Comparison of ENCODE assay signal across 8 cellular contexts in the genomic region with DNA sequence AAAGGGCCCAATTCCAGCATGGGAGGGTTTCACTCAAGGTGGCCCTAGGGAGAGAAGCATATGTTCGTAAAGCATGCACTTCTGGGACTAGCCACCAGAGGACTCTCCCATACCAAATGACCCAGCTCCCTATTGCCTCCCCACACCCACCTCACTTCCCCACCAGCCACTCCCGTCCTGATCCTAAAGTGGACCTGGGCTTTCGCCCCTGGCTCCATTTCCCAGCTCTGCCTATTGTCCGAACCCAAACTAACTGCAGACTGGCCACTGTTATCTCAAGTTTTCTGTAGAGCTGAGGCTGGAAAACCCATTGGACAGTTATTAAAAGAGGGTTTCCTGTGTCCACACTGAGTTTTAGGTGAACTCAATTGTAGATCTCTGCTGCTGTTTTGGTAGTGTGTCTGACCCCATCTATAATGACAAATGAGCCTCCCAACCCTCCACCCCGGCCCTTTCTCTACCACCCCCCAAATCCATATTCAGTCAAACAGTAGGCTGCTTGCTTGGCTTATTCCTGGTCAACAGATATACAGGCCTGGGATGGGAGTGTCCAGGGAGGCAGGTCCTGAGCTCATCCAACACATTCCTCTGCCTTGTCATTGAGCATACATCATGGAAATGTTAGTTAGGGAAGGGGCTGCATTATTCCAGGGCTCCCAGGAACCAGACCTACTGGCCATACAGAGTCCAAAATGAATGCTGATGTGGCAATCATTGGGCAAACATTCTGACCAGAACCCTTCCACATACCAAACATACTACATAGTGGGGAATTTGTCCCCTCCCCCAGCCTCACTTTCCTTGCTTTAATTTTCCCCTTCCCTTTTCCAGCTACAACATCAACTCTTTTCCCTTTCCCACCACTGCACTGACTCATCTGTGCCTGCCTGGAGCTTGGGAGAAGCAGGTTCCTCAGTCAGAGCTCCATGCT. TPM values are rescaled to one million over a fixed set of nuclear protein-coding genes. Genes with fewer than 3 reads are reported as not detected.
DNase-seq lines count a peak whose midpoint lies in the region; ATAC-seq and TF ChIP-seq lines count a peak whose summit lies in the region.

No MANE protein-coding gene starts in this region.

- peak; percentile 77 for ATAC-seq in Right ventricle myocardium inferior
- ATAC-seq in HCT116, result peak; percentile 94
- ATAC-seq in T-cell (replicated peaks in 1 of 4), result peak in 3 of 4 experiments; percentile 38 to 49 (median 48)
- ATAC-seq in thoracic aorta (ENCODE audit: insufficient number of reproducible peaks, low FRiP score, low read depth), result peak; percentile 89

- H3K27me3 ChIP-seq in HCT116 (ENCODE audit: insufficient read depth, low read length) (no peaks in the 10 kb centered on the region), Loucy (ENCODE audit: insufficient read depth, low read length, poor library complexity, severe bottlenecking) (no peaks in the 10 kb centered on the region), dorsolateral prefrontal cortex (no peaks in the 10 kb centered on the region), thoracic aorta (replicated peaks; ENCODE audit: insufficient read depth) (no peaks in the 10 kb centered on the region)

- no peaks in the 10 kb centered on the region for H3K4me1 Mint-ChIP-seq in T-cell

- no peaks in the 10 kb centered on the region for H3K36me3 ChIP-seq in HCT116 (ENCODE audit: control insufficient read depth in 1 of 2, insufficient read depth in 2 of 2, low read length in 2 of 2)
- no peaks in the 10 kb centered on the region for H3K36me3 ChIP-seq in Loucy (ENCODE audit: insufficient read depth, low read length)
- no peaks in the 10 kb centered on the region for H3K36me3 ChIP-seq in thoracic aorta

- H3F3A ChIP-seq in Loucy (ENCODE audit: low read depth), result no peaks in the 10 kb centered on the region

- TF ChIP-seq CTCF in HCT116 (IDR thresholded peaks at IDR 0.05 in 2 of 3, conservative IDR thresholded peaks at IDR 0.05 in 1 of 3; ENCODE audit: borderline replicate concordance in 1 of 3, insufficient read depth in 1 of 3, low read depth in 2 of 3, low read length in 2 of 3) (peak; percentile 90 to 96 (median 92)), Loucy (conservative IDR thresholded peaks at IDR 0.05; ENCODE audit: low read length) (peak; percentile 98), dorsolateral prefrontal cortex (IDR thresholded peaks at IDR 0.05 in 54 of 56, conservative IDR thresholded peaks at IDR 0.05 in 2 of 56; ENCODE audit: low read depth in 1 of 56, partially characterized antibody in 56 of 56) (peak; percentile 77 to 95 (median 88)), thoracic aorta (IDR thresholded peaks at IDR 0.05) (peak; percentile 95)

- peaks cover 8 to 24% of the 10 kb centered on the region in 2 donors for H3K27me3 Mint-ChIP-seq in T-cell

- DNase-seq in Right ventricle myocardium inferior (ENCODE audit: missing footprints) (no peak), cardiac septum (ENCODE audit: low spot score) (no peak), HCT116 (ENCODE audit: low read depth, low spot score) (peak; percentile 67), T-cell (peak in 14 of 34 experiments; percentile 4 to 21 (median 11)), dorsolateral prefrontal cortex (peak in 7 of 10 donors; percentile 52 to 75 (median 59)), medulla oblongata (ENCODE audit: extremely low spot score) (peak; percentile 81), thoracic aorta (ENCODE audit: low spot score) (peak; percentile 37)

- H3K9ac ChIP-seq in HCT116 (ENCODE audit: low read length) (no peak overlapping the region), Loucy (ENCODE audit: low read depth, low read length, poor library complexity, severe bottlenecking) (peak overlapping the region; percentile 50)

- TF ChIP-seq RAD21 in HCT116 (IDR thresholded peaks at IDR 0.05; ENCODE audit: low read depth), result peak; percentile 99

- BruUV-seq in HCT116 (replicated peaks; lab: Mats Ljungman, UMichigan), result no TSS peak

- H3K9me3 ChIP-seq in HCT116 (ENCODE audit: control insufficient read depth in 1 of 2, insufficient read depth in 1 of 2, low read depth in 1 of 2, low read length in 2 of 2) (no peaks in the 10 kb centered on the region), Loucy (ENCODE audit: insufficient read depth, low read depth, low read length) (no peaks in the 10 kb centered on the region), thoracic aorta (no peaks in the 10 kb centered on the region)

- H3K4me3 ChIP-seq in HCT116 (replicated peaks in 1 of 2; ENCODE audit: low read depth in 1 of 2, low read length in 2 of 2) (no peak overlapping the region), Loucy (ENCODE audit: low read length, poor library complexity, severe bottlenecking) (no peak overlapping the region), dorsolateral prefrontal cortex (no peak overlapping the region), thoracic aorta (no peak overlapping the region)

- H3K9me2 ChIP-seq in HCT116 (ENCODE audit: insufficient read depth) (no peaks in the 10 kb centered on the region), Loucy (replicated peaks; ENCODE audit: low read depth, low read length) (no peaks in the 10 kb centered on the region)

- TF ChIP-seq POLR2A in HCT116 (IDR thresholded peaks at IDR 0.05; ENCODE audit: borderline replicate concordance, extremely low read depth, insufficient read depth, insufficient read length), result no peak

- no peak overlapping the region for H3K27ac Mint-ChIP-seq in T-cell

- POLR2A ChIA-PET in HCT116 (lab: Charles Lee), result interaction anchor here (0.9 to 4.7 kb wide), 9 partner anchors 22 to 272 kb away, joined by 3 to 38 read pairs (median 5); partner anchors contain the start of gene ARHGAP29
- POLR2A ChIA-PET in T-cell (lab: Charles Lee), result no interaction called here

- no peaks in the 10 kb centered on the region for H3K9me3 Mint-ChIP-seq in T-cell

- RAD21 ChIA-PET in HCT116 (lab: Charles Lee; ENCODE audit: low non-redundant PET in 1 of 2, low total read pairs in 2 of 2, uncharacterized antibody in 2 of 2, unreplicated experiment in 2 of 2), result interaction anchor here (0.6 to 4.1 kb wide), 11 partner anchors 105 to 274 kb away, joined by 3 to 49 read pairs (median 4); partner anchors contain the start of gene ARHGAP29 (in 2 of the 2)

- no peaks in the 10 kb centered on the region for H3K36me3 Mint-ChIP-seq in T-cell

- H2AFZ ChIP-seq in HCT116 (ENCODE audit: low read depth, low read length, poor library complexity, severe bottlenecking) (peak overlapping the region; percentile 27), Loucy (ENCODE audit: low read length) (peak overlapping the region; percentile 79)

- intact Hi-C loops in Right ventricle myocardium inferior (cut with DNase I), result loop anchor here (1.0 to 10.0 kb wide), 6 partner anchors 35 to 403 kb away; partner anchors contain the start of gene ARHGAP29
- intact Hi-C loops in cardiac septum (cut with DNase I), result loop anchor here (1.0 to 5.0 kb wide), 4 partner anchors 17 to 274 kb away; partner anchors contain the start of gene ARHGAP29
- intact Hi-C loops in HCT116 (cut with micrococcal nuclease), result loop anchor here (1.0 to 10.0 kb wide), 4 partner anchors 123 to 275 kb away; partner anchors contain the start of gene ARHGAP29
- intact Hi-C loops in dorsolateral prefrontal cortex (cut with DNase I), result loop anchor here (5.0 to 10.0 kb wide), 3 partner anchors 173 to 403 kb away; partner anchors contain the start of gene ARHGAP29 (in 1 of the 2)

- H4K20me1 ChIP-seq in HCT116 (ENCODE audit: insufficient read depth) (no peaks in the 10 kb centered on the region), Loucy (ENCODE audit: insufficient read depth, low read length, poor library complexity, severe bottlenecking) (no peaks in the 10 kb centered on the region)

- CTCF ChIA-PET in HCT116 (lab: Charles Lee) (interaction anchor here (0.6 to 6.6 kb wide), 21 partner anchors 9 to 748 kb away, joined by 3 to 255 read pairs (median 5); no protein-coding TSS in a partner anchor), T-cell (lab: Charles Lee) (interaction anchor here (0.6 to 4.1 kb wide), 11 partner anchors 10 to 420 kb away, joined by 3 to 19 read pairs (median 4); no protein-coding TSS in a partner anchor)

- peaks cover 18 to 36% of the 10 kb centered on the region in 2 experiments for H3K4me1 ChIP-seq in HCT116 (ENCODE audit: control insufficient read depth in 1 of 2, insufficient read depth in 2 of 2, low read length in 2 of 2)
- peaks cover 51% of the 10 kb centered on the region for H3K4me1 ChIP-seq in Loucy (ENCODE audit: insufficient read depth, low read length, poor library complexity, severe bottlenecking)
- peaks cover 0 to 14% of the 10 kb centered on the region in 2 donors for H3K4me1 ChIP-seq in thoracic aorta (ENCODE audit: control insufficient read depth in 1 of 2, low read depth in 2 of 2)

- H3K4me3 Mint-ChIP-seq in T-cell, result no peak overlapping the region

- no peaks in the 10 kb centered on the region for H3K79me2 ChIP-seq in HCT116 (ENCODE audit: insufficient read depth, low read length)
- H3K79me2 ChIP-seq in Loucy (ENCODE audit: insufficient read depth, low read length), result no peaks in the 10 kb centered on the region

- H3K27ac ChIP-seq in HCT116 (ENCODE audit: low read depth, low read length) (no peak overlapping the region), dorsolateral prefrontal cortex (peak overlapping the region in 9 of 59 donors; percentile 5 to 61 (median 23)), thoracic aorta (no peak overlapping the region)

- H3K4me2 ChIP-seq in HCT116 (ENCODE audit: low read length), result peak overlapping the region; percentile 37
- peak overlapping the region; percentile 21 for H3K4me2 ChIP-seq in Loucy (ENCODE audit: low read depth, low read length, poor library complexity, severe bottlenecking)

TF ChIP-seq in HCT116, 20 proteins besides CTCF, POLR2A, EP300 and RAD21:
- no peak for TF ChIP-seq ZFX (IDR thresholded peaks at IDR 0.05)
- no peak for TF ChIP-seq EZH2phosphoT487 (IDR thresholded peaks at IDR 0.05; ENCODE audit: borderline replicate concordance)
- TF ChIP-seq POLR2AphosphoS5 (IDR thresholded peaks at IDR 0.05; ENCODE audit: low read depth, low read length), result no peak
- no peak for TF ChIP-seq MAX (IDR thresholded peaks at IDR 0.05)
- no peak for TF ChIP-seq EZH2 (IDR thresholded peaks at IDR 0.05)

RNA-seq across cellular contexts. Expression of gene ABCA4, which starts 59.2 kb away (rescaled TPM):
- total RNA-seq in Right ventricle myocardium inferior, result 0.11 TPM
- total RNA-seq in cardiac septum, result 0.19 TPM
- total RNA-seq in HCT116 (2021; ENCODE audit: unreplicated experiment), result 0.22 TPM
- polyA plus RNA-seq in HCT116 (2012), result 0.22 and 0.39 TPM in 2 replicates
- total RNA-seq in T-cell, result not detected
- 1 to 10 TPM in 67 of 120 experiments, under 1 TPM in 53; 0.07 to 5.2 (median 1.1) TPM for total RNA-seq in dorsolateral prefrontal cortex
- 1 to 10 TPM; 2.0 to 3.7 TPM for total RNA-seq in thoracic aorta

Comparison
In these comparisons a context has a peak if more than half of its experiments do, and no peak if none do; other contexts are left out.
1. DNase-seq: peak in HCT116 (single experiment), dorsolateral prefrontal cortex (7 of 10), medulla oblongata (single experiment) and thoracic aorta (single experiment); none in Right ventricle myocardium inferior (single experiment) and cardiac septum (single experiment).
2. Peak in every context shown above with its lines, with median percentiles within 50 percentile points of each other: ATAC-seq and CTCF ChIP-seq.